Comparison of ENCODE assay signal across 8 cellular contexts in genomic region chr17:40909351-40909750, GRCh38. TPM values are rescaled to one million over a fixed set of nuclear protein-coding genes. Genes with fewer than 3 reads are reported as not detected.
DNase-seq lines count a peak whose midpoint lies in the region; ATAC-seq, FAIRE-seq and TF ChIP-seq lines count a peak whose summit lies in the region.

No MANE protein-coding gene starts in this region.

- TF ChIP-seq CTCF in WTC11 (IDR thresholded peaks at IDR 0.05): peak; percentile 53
- TF ChIP-seq CTCF in cardiac fibroblast (IDR thresholded peaks at IDR 0.05; ENCODE audit: low read depth, low read length): peak; percentile 74

- no peak overlapping the region for H3K4me3 Mint-ChIP-seq in WTC11

- DNase-seq in activated gamma-delta T cell treated with Interleukin-2 at 50 U/mL for 16 hours: peak; percentile 62
- no peak for DNase-seq in activated gamma-delta T cell (lab: John Stamatoyannopoulos, UW)
- peak; percentile 69 for DNase-seq in NCI-H2171 treated with DMSO at 0.1 percent for 48 hours (lab: John Stamatoyannopoulos, UW)
- DNase-seq in WTC11 (ENCODE audit: low spot score): peak; percentile 79
- peak; percentile 97 to 98 for DNase-seq in cardiac fibroblast (ENCODE audit: low read depth in 2 of 2)
- peak; percentile 82 for DNase-seq in stimulated activated CD4-positive, alpha-beta T cell treated with anti-CD3 and anti-CD28 coated beads, Interleukin-15, amount 100 ng/mL, for 24 hours

- H3K4me1 Mint-ChIP-seq in WTC11: peaks cover 9% of the 10 kb centered on the region

- ATAC-seq in WTC11 (peak; percentile 78), HG03521 (IDR thresholded peaks at IDR 0.05; ENCODE audit: unreplicated experiment) (no peak)

- H3K36me3 Mint-ChIP-seq in WTC11: no peaks in the 10 kb centered on the region

- POLR2A ChIA-PET in WTC11 (lab: Charles Lee): no interaction called here

- 0 out of 2 replicates have a peak, but pooled peaks cover 2% of the 10 kb centered on the region for H3K27me3 Mint-ChIP-seq in WTC11 (ENCODE audit: low read depth)

- H3K27ac Mint-ChIP-seq in WTC11: no peak overlapping the region

- no peak overlapping the region for H3K4me3 ChIP-seq in cardiac fibroblast (replicated peaks in 1 of 2; ENCODE audit: low read depth in 2 of 2, low read length in 2 of 2)

- CTCF ChIA-PET in WTC11 (lab: Charles Lee): interaction anchor here (2.4 kb wide), 1 partner anchor 413 kb away, joined by 9 read pairs; no protein-coding TSS in a partner anchor

- peak; percentile 98 for FAIRE-seq in islet of Langerhans (lab: Jason Lieb, UNC)

- no peaks in the 10 kb centered on the region for H3K9me3 Mint-ChIP-seq in WTC11

TF ChIP-seq in WTC11, 78 proteins besides CTCF, POLR2A, EP300 and RAD21:
- TF ChIP-seq FOXJ3 (CRISPR knock-in tag; IDR thresholded peaks at IDR 0.05; ENCODE audit: borderline replicate concordance) (no peak), GABPB1 (CRISPR knock-in tag; IDR thresholded peaks at IDR 0.05) (peak; percentile 42; the same call in 1 of the 2 replicates)

RNA-seq across cellular contexts. Expression of gene KRT20, which starts 24.3 kb away (rescaled TPM):
- total RNA-seq in WTC11 (2021): 0.21 to 0.42 TPM (median 0.30 TPM) in 3 replicates

RNA-seq across cellular contexts. Expression of gene KRT23, which starts 28.1 kb away (rescaled TPM):
- not detected in 3 replicates for total RNA-seq in WTC11 (2021)

RNA-seq across cellular contexts. Expression of gene KRT12, which starts 42.3 kb away (rescaled TPM):
- total RNA-seq in WTC11 (2021): not detected in 3 replicates

RNA-seq across cellular contexts. Expression of gene KRT39, which starts 57.4 kb away (rescaled TPM):
- total RNA-seq in WTC11 (2021): not detected in 3 replicates
